9 cellular contexts compared by ENCODE assay signal in genomic region chr12:6769003-6769389, GRCh38. TPM values are rescaled to one million over a fixed set of nuclear protein-coding genes. Genes with fewer than 3 reads are reported as not detected.
DNase-seq lines count a peak whose midpoint lies in the region; ATAC-seq lines count a peak whose summit lies in the region.
"Had no signal": no experiment of that assay in that cellular context is flagged by ENCODE, and none has a peak within 500 bp of the region (broad histone marks: within the 10 kb centered on the region; RNA-seq: fewer than 3 reads in every experiment).

No MANE protein-coding gene starts in this region.

- DNase-seq in ELF-1 (ENCODE audit: low read depth, low spot score) (peak; percentile 67), NCI-H82 treated with DMSO at 0.1 percent for 48 hours (lab: John Stamatoyannopoulos, UW; ENCODE audit: unreplicated experiment) (peak; percentile 92), epidermal melanocyte (ENCODE audit: insufficient read length, low spot score) (peak; percentile 55), posterior vena cava (ENCODE audit: low spot score) (peak; percentile 78), T-helper 17 cell (no peak), DMS114 treated with DMSO at 0.1 percent for 48 hours (lab: John Stamatoyannopoulos, UW; ENCODE audit: unreplicated experiment) (no peak)

- intact Hi-C loops in posterior vena cava (cut with DNase I): no loop called here

- no peak overlapping the region for H3K4me3 Mint-ChIP-seq in T-helper 17 cell

- no peak for ATAC-seq in T-helper 17 cell
- no peak for ATAC-seq in GM21526 (IDR thresholded peaks at IDR 0.05; ENCODE audit: low FRiP score, unreplicated experiment)
- no peak for ATAC-seq in HG03521 (IDR thresholded peaks at IDR 0.05; ENCODE audit: unreplicated experiment)

- H3K27ac Mint-ChIP-seq in T-helper 17 cell: no peak overlapping the region

- H3K27me3 Mint-ChIP-seq in T-helper 17 cell: peaks cover 54% of the 10 kb centered on the region

- no peaks in the 10 kb centered on the region for H3K9me3 ChIP-seq in T-helper 17 cell (ENCODE audit: control insufficient read depth, low read length, poor library complexity, severe bottlenecking)

- peaks cover 12% of the 10 kb centered on the region for H3K36me3 Mint-ChIP-seq in T-helper 17 cell (ENCODE audit: low read depth)

- peaks cover 45% of the 10 kb centered on the region for H3K4me1 Mint-ChIP-seq in T-helper 17 cell

RNA-seq across cellular contexts. Expression of gene PTMS, which starts 2.8 kb away (rescaled TPM):
- total RNA-seq in posterior vena cava: 100 to 1,000 TPM; 373 to 398 TPM
- 10 to 100 TPM in 1 of 2 donors, 1 to 10 TPM in 1; 7.0 to 12.0 TPM for total RNA-seq in T-helper 17 cell

RNA-seq across cellular contexts. Expression of gene LAG3, which starts 3.3 kb away (rescaled TPM):
- 1 to 10 TPM in 1 of 2 donors, under 1 TPM in 1; 0.57 to 1.2 TPM for total RNA-seq in posterior vena cava
- 1 to 10 TPM; 3.8 to 4.6 TPM for total RNA-seq in T-helper 17 cell

RNA-seq across cellular contexts. Expression of gene MLF2, which starts 16.1 kb away (rescaled TPM):
- 100 to 1,000 TPM; 106 to 145 TPM for total RNA-seq in posterior vena cava
- total RNA-seq in T-helper 17 cell: 100 to 1,000 TPM; 104 to 108 TPM

RNA-seq across cellular contexts. Expression of gene CD4, which starts 20.3 kb away (rescaled TPM):
- 10 to 100 TPM; 12.9 to 36.0 TPM for total RNA-seq in posterior vena cava
- 100 to 1,000 TPM; 187 to 205 TPM for total RNA-seq in T-helper 17 cell
- total RNA-seq: HT1080 had no signal

RNA-seq across cellular contexts. Expression of gene COPS7A, which starts 45.1 kb away (rescaled TPM):
- total RNA-seq in posterior vena cava: 10 to 100 TPM; 46.0 to 54.5 TPM
- 10 to 100 TPM; 13.9 to 17.9 TPM for total RNA-seq in T-helper 17 cell

Comparison
In these comparisons a context has a peak if more than half of its experiments do, and no peak if none do; other contexts are left out.
1. DNase-seq: peak in ELF-1 (single experiment), NCI-H82 treated with DMSO at 0.1 percent for 48 hours (single experiment), epidermal melanocyte (single experiment) and posterior vena cava (single experiment); none in T-helper 17 cell (0 of 3) and DMS114 treated with DMSO at 0.1 percent for 48 hours (single experiment).
2. RNA of gene PTMS, which starts 2.8 kb away (total RNA-seq): 373 to 398 TPM in posterior vena cava; 7.0 to 12.0 TPM in T-helper 17 cell; every median in the first group is over 10 times any median in the second.